Comparison of ENCODE assay signal across 1 cellular context in the genomic region with DNA sequence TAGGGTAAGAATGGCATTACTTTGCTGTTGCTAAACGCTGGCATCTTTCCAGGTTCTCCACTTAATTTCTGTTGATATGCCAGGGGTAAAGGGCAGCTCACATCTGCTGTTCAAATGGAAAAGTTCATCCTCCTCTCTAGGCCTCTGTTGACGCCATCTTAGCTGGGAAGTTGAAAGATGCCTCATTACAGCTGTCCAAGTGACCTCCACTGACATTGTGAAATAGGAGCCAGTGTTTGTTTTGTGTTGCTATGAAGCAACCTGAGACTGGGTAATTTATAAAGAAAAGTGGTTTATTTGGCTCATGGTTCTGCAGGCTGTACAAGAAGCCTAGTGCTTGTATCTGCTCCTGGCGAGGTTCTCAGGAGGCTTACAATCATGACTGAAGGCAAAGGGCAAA.
A peak's percentile ranks its signal among the peaks of the same experiment; 100 is the strongest.
TF ChIP-seq lines count a peak whose summit lies in the region.

No MANE protein-coding gene starts in this region.

TF ChIP-seq in HepG2, 621 proteins besides CTCF, POLR2A, EP300 and RAD21 (continued from another document and continues in another):
- TF ChIP-seq, protein P1, sequence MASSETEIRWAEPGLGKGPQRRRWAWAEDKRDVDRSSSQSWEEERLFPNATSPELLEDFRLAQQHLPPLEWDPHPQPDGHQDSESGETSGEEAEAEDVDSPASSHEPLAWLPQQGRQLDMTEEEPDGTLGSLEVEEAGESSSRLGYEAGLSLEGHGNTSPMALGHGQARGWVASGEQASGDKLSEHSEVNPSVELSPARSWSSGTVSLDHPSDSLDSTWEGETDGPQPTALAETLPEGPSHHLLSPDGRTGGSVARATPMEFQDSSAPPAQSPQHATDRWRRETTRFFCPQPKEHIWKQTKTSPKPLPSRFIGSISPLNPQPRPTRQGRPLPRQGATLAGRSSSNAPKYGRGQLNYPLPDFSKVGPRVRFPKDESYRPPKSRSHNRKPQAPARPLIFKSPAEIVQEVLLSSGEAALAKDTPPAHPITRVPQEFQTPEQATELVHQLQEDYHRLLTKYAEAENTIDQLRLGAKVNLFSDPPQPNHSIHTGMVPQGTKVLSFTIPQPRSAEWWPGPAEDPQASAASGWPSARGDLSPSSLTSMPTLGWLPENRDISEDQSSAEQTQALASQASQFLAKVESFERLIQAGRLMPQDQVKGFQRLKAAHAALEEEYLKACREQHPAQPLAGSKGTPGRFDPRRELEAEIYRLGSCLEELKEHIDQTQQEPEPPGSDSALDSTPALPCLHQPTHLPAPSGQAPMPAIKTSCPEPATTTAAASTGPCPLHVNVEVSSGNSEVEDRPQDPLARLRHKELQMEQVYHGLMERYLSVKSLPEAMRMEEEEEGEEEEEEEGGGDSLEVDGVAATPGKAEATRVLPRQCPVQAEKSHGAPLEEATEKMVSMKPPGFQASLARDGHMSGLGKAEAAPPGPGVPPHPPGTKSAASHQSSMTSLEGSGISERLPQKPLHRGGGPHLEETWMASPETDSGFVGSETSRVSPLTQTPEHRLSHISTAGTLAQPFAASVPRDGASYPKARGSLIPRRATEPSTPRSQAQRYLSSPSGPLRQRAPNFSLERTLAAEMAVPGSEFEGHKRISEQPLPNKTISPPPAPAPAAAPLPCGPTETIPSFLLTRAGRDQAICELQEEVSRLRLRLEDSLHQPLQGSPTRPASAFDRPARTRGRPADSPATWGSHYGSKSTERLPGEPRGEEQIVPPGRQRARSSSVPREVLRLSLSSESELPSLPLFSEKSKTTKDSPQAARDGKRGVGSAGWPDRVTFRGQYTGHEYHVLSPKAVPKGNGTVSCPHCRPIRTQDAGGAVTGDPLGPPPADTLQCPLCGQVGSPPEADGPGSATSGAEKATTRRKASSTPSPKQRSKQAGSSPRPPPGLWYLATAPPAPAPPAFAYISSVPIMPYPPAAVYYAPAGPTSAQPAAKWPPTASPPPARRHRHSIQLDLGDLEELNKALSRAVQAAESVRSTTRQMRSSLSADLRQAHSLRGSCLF (CRISPR knock-in tag; IDR thresholded peaks at IDR 0.05; ENCODE audit: borderline replicate concordance) = 0 out of 2 replicates have a peak, but pooled peaks have one; percentile 62
- TF ChIP-seq ZFX (CRISPR knock-in tag; IDR thresholded peaks at IDR 0.05; ENCODE audit: low read depth) (peak; percentile 70), MTA3 (CRISPR knock-in tag; IDR thresholded peaks at IDR 0.05) (no peak), ZNF766 (CRISPR knock-in tag; IDR thresholded peaks at IDR 0.05; ENCODE audit: borderline replicate concordance) (peak; percentile 100), ZNF33B (CRISPR knock-in tag; IDR thresholded peaks at IDR 0.05) (no peak), NRL (CRISPR knock-in tag; IDR thresholded peaks at IDR 0.05; ENCODE audit: borderline replicate concordance) (no peak), ZNF547 (CRISPR knock-in tag; IDR thresholded peaks at IDR 0.05) (no peak), HDAC1 (CRISPR knock-in tag; IDR thresholded peaks at IDR 0.05) (peak; percentile 63; the same call in 1 of the 2 replicates), ZNF264 (CRISPR knock-in tag; IDR thresholded peaks at IDR 0.05) (peak; percentile 81; the same call in 1 of the 2 replicates), POGZ (CRISPR knock-in tag; IDR thresholded peaks at IDR 0.05) (peak; percentile 63), NFRKB (IDR thresholded peaks at IDR 0.05) (no peak), ZFP90 (CRISPR knock-in tag; IDR thresholded peaks at IDR 0.05; ENCODE audit: borderline replicate concordance) (no peak), ZNF501 (CRISPR knock-in tag; IDR thresholded peaks at IDR 0.05) (no peak), HNF4A (CRISPR knock-in tag; IDR thresholded peaks at IDR 0.05) (peak; percentile 74), GZF1 (CRISPR knock-in tag; IDR thresholded peaks at IDR 0.05) (no peak), ZNF839 (CRISPR knock-in tag; IDR thresholded peaks at IDR 0.05; ENCODE audit: borderline replicate concordance) (no peak), ZNF644 (CRISPR knock-in tag; IDR thresholded peaks at IDR 0.05; ENCODE audit: low read depth) (peak; percentile 97), ZNF234 (CRISPR knock-in tag; conservative IDR thresholded peaks at IDR 0.05) (no peak), ZSCAN29 (CRISPR knock-in tag; conservative IDR thresholded peaks at IDR 0.05) (peak; percentile 60; the same call in 1 of the 2 replicates), WIZ (CRISPR knock-in tag; IDR thresholded peaks at IDR 0.05) (no peak), ZFY (CRISPR knock-in tag; IDR thresholded peaks at IDR 0.05) (peak; percentile 63), ATF7-NPFF (CRISPR knock-in tag; IDR thresholded peaks at IDR 0.05; ENCODE audit: low read depth) (no peak), ELF3 (CRISPR knock-in tag; IDR thresholded peaks at IDR 0.05) (peak; percentile 39; the same call in 1 of the 2 replicates), FOXP1 (IDR thresholded peaks at IDR 0.05) (no peak), FOXP1 (CRISPR knock-in tag; IDR thresholded peaks at IDR 0.05) (peak; percentile 75), ISL2 (CRISPR knock-in tag; IDR thresholded peaks at IDR 0.05) (peak; percentile 63; the same call in 1 of the 2 replicates)
- TF ChIP-seq, protein P2, sequence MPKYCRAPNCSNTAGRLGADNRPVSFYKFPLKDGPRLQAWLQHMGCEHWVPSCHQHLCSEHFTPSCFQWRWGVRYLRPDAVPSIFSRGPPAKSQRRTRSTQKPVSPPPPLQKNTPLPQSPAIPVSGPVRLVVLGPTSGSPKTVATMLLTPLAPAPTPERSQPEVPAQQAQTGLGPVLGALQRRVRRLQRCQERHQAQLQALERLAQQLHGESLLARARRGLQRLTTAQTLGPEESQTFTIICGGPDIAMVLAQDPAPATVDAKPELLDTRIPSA (CRISPR knock-in tag; IDR thresholded peaks at IDR 0.05; ENCODE audit: borderline replicate concordance) = no peak
- TF ChIP-seq, protein P3, sequence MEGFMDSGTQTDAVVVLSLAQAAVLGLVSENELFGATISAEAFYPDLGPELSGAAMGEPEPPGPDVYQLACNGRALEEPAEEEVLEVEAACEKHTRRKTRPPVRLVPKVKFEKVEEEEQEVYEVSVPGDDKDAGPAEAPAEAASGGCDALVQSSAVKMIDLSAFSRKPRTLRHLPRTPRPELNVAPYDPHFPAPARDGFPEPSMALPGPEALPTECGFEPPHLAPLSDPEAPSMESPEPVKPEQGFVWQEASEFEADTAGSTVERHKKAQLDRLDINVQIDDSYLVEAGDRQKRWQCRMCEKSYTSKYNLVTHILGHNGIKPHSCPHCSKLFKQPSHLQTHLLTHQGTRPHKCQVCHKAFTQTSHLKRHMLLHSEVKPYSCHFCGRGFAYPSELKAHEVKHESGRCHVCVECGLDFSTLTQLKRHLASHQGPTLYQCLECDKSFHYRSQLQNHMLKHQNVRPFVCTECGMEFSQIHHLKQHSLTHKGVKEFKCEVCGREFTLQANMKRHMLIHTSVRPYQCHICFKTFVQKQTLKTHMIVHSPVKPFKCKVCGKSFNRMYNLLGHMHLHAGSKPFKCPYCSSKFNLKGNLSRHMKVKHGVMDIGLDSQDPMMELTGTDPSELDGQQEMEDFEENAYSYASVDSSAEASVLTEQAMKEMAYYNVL (CRISPR knock-in tag; IDR thresholded peaks at IDR 0.05; ENCODE audit: borderline replicate concordance) = no peak; the same call in 1 of the 2 replicates
- TF ChIP-seq, protein P4, sequence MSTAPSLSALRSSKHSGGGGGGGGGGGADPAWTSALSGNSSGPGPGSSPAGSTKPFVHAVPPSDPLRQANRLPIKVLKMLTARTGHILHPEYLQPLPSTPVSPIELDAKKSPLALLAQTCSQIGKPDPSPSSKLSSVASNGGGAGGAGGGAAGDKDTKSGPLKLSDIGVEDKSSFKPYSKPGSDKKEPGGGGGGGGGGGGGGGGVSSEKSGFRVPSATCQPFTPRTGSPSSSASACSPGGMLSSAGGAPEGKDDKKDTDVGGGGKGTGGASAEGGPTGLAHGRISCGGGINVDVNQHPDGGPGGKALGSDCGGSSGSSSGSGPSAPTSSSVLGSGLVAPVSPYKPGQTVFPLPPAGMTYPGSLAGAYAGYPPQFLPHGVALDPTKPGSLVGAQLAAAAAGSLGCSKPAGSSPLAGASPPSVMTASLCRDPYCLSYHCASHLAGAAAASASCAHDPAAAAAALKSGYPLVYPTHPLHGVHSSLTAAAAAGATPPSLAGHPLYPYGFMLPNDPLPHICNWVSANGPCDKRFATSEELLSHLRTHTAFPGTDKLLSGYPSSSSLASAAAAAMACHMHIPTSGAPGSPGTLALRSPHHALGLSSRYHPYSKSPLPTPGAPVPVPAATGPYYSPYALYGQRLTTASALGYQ (CRISPR knock-in tag; IDR thresholded peaks at IDR 0.05) = peak; percentile 59; the same call in 1 of the 2 replicates
- TF ChIP-seq, protein P5, sequence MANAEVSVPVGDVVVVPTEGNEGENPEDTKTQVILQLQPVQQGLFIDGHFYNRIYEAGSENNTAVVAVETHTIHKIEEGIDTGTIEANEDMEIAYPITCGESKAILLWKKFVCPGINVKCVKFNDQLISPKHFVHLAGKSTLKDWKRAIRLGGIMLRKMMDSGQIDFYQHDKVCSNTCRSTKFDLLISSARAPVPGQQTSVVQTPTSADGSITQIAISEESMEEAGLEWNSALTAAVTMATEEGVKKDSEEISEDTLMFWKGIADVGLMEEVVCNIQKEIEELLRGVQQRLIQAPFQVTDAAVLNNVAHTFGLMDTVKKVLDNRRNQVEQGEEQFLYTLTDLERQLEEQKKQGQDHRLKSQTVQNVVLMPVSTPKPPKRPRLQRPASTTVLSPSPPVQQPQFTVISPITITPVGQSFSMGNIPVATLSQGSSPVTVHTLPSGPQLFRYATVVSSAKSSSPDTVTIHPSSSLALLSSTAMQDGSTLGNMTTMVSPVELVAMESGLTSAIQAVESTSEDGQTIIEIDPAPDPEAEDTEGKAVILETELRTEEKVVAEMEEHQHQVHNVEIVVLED (CRISPR knock-in tag; IDR thresholded peaks at IDR 0.05; ENCODE audit: borderline replicate concordance) = no peak; the same call in 1 of the 2 replicates
- TF ChIP-seq, protein P6, sequence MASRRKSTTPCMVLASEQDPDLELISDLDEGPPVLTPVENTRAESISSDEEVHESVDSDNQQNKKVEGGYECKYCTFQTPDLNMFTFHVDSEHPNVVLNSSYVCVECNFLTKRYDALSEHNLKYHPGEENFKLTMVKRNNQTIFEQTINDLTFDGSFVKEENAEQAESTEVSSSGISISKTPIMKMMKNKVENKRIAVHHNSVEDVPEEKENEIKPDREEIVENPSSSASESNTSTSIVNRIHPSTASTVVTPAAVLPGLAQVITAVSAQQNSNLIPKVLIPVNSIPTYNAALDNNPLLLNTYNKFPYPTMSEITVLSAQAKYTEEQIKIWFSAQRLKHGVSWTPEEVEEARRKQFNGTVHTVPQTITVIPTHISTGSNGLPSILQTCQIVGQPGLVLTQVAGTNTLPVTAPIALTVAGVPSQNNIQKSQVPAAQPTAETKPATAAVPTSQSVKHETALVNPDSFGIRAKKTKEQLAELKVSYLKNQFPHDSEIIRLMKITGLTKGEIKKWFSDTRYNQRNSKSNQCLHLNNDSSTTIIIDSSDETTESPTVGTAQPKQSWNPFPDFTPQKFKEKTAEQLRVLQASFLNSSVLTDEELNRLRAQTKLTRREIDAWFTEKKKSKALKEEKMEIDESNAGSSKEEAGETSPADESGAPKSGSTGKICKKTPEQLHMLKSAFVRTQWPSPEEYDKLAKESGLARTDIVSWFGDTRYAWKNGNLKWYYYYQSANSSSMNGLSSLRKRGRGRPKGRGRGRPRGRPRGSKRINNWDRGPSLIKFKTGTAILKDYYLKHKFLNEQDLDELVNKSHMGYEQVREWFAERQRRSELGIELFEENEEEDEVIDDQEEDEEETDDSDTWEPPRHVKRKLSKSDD (CRISPR knock-in tag; IDR thresholded peaks at IDR 0.05; ENCODE audit: low read depth) = no peak
- TF ChIP-seq, protein P7, sequence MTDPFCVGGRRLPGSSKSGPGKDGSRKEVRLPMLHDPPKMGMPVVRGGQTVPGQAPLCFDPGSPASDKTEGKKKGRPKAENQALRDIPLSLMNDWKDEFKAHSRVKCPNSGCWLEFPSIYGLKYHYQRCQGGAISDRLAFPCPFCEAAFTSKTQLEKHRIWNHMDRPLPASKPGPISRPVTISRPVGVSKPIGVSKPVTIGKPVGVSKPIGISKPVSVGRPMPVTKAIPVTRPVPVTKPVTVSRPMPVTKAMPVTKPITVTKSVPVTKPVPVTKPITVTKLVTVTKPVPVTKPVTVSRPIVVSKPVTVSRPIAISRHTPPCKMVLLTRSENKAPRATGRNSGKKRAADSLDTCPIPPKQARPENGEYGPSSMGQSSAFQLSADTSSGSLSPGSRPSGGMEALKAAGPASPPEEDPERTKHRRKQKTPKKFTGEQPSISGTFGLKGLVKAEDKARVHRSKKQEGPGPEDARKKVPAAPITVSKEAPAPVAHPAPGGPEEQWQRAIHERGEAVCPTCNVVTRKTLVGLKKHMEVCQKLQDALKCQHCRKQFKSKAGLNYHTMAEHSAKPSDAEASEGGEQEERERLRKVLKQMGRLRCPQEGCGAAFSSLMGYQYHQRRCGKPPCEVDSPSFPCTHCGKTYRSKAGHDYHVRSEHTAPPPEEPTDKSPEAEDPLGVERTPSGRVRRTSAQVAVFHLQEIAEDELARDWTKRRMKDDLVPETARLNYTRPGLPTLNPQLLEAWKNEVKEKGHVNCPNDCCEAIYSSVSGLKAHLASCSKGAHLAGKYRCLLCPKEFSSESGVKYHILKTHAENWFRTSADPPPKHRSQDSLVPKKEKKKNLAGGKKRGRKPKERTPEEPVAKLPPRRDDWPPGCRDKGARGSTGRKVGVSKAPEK (CRISPR knock-in tag; IDR thresholded peaks at IDR 0.05; ENCODE audit: borderline replicate concordance) = no peak
- TF ChIP-seq, protein P8, sequence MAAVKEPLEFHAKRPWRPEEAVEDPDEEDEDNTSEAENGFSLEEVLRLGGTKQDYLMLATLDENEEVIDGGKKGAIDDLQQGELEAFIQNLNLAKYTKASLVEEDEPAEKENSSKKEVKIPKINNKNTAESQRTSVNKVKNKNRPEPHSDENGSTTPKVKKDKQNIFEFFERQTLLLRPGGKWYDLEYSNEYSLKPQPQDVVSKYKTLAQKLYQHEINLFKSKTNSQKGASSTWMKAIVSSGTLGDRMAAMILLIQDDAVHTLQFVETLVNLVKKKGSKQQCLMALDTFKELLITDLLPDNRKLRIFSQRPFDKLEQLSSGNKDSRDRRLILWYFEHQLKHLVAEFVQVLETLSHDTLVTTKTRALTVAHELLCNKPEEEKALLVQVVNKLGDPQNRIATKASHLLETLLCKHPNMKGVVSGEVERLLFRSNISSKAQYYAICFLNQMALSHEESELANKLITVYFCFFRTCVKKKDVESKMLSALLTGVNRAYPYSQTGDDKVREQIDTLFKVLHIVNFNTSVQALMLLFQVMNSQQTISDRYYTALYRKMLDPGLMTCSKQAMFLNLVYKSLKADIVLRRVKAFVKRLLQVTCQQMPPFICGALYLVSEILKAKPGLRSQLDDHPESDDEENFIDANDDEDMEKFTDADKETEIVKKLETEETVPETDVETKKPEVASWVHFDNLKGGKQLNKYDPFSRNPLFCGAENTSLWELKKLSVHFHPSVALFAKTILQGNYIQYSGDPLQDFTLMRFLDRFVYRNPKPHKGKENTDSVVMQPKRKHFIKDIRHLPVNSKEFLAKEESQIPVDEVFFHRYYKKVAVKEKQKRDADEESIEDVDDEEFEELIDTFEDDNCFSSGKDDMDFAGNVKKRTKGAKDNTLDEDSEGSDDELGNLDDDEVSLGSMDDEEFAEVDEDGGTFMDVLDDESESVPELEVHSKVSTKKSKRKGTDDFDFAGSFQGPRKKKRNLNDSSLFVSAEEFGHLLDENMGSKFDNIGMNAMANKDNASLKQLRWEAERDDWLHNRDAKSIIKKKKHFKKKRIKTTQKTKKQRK (IDR thresholded peaks at IDR 0.05; ENCODE audit: low read length) = no peak
